In the genomic region with DNA sequence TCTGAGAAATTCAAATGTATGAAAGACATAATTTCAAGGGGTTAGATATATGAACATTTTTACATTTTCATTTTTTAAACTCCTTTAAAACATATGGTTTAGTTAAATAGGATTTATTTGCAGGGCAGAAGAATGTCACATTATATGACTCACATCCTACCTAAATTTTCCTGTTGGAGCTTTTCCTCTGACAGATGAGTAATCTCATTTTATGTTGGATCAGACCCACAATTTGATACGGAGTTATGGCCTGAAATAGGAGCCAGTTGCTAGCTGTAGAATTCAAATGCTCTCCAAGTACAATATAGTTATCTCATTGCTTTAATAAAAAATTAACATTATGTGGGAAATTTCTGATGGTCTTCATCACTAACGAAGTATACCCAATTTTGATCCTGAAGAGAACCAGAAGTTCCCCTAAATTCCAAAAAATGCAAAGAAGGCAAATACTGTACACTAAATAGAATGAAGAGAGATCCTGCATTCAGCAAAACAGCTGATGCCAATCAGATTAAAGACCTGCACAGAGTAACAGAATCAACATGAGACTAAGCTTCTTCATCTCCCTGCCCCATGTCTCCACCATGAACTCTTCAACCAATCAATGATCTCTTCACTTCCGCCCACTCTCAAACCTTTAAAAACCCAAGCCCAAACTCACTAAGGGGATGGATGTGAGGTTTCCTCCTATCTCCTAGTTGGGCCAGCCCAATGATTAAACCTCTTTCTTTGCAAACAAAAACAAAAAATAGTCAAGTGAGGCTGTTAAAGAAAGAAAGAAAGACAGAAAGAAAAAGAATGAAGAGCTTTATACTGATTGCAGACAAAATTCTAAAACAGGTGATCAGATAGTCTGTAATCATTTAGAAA, we compare ENCODE assay signal across 3 cellular contexts.
A peak's percentile ranks its signal among the peaks of the same experiment; 100 is the strongest.
TF ChIP-seq lines count a peak whose summit lies in the region.

No MANE protein-coding gene starts in this region.

TF ChIP-seq in GM23338, 12 proteins besides CTCF, POLR2A, EP300 and RAD21 (continues in another document):
- TF ChIP-seq, protein P1, sequence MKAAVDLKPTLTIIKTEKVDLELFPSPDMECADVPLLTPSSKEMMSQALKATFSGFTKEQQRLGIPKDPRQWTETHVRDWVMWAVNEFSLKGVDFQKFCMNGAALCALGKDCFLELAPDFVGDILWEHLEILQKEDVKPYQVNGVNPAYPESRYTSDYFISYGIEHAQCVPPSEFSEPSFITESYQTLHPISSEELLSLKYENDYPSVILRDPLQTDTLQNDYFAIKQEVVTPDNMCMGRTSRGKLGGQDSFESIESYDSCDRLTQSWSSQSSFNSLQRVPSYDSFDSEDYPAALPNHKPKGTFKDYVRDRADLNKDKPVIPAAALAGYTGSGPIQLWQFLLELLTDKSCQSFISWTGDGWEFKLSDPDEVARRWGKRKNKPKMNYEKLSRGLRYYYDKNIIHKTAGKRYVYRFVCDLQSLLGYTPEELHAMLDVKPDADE (IDR thresholded peaks at IDR 0.05): no peak
- TF ChIP-seq EZH2phosphoT487 (IDR thresholded peaks at IDR 0.05; ENCODE audit: unreplicated experiment): no peak
- no peak for TF ChIP-seq JUNB (IDR thresholded peaks at IDR 0.05; ENCODE audit: unreplicated experiment)

TF ChIP-seq in SK-N-SH, 30 proteins besides CTCF, POLR2A, EP300 and RAD21 (continues in another document):
- TF ChIP-seq, protein P2, sequence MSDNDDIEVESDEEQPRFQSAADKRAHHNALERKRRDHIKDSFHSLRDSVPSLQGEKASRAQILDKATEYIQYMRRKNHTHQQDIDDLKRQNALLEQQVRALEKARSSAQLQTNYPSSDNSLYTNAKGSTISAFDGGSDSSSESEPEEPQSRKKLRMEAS (IDR thresholded peaks at IDR 0.05; ENCODE audit: low read depth): no peak; the same call in 1 of the 2 replicates
- TF ChIP-seq, protein P3, sequence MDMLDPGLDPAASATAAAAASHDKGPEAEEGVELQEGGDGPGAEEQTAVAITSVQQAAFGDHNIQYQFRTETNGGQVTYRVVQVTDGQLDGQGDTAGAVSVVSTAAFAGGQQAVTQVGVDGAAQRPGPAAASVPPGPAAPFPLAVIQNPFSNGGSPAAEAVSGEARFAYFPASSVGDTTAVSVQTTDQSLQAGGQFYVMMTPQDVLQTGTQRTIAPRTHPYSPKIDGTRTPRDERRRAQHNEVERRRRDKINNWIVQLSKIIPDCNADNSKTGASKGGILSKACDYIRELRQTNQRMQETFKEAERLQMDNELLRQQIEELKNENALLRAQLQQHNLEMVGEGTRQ (IDR thresholded peaks at IDR 0.05; ENCODE audit: borderline replicate concordance, low read depth, low read length): no peak
- TF ChIP-seq FOXJ3 (CRISPR knock-in tag; IDR thresholded peaks at IDR 0.05) (no peak), GATA2 (CRISPR knock-in tag; IDR thresholded peaks at IDR 0.05) (no peak), TEAD4 (IDR thresholded peaks at IDR 0.05; ENCODE audit: borderline replicate concordance, insufficient read depth) (peak; percentile 93), RFX5 (IDR thresholded peaks at IDR 0.05; ENCODE audit: low read length) (no peak), YY1 (IDR thresholded peaks at IDR 0.05; ENCODE audit: low read depth) (peak; percentile 5; the same call in 1 of the 2 replicates), ELF1 (IDR thresholded peaks at IDR 0.05) (no peak), SIN3A (IDR thresholded peaks at IDR 0.05; ENCODE audit: borderline replicate concordance, low read depth, low read length) (0 out of 2 replicates have a peak, but pooled peaks have one; percentile 23), RXRA (IDR thresholded peaks at IDR 0.05; ENCODE audit: borderline replicate concordance, low read depth) (peak; percentile 50), NFIC (IDR thresholded peaks at IDR 0.05; ENCODE audit: borderline replicate concordance) (peak; percentile 92), GABPA (IDR thresholded peaks at IDR 0.05; ENCODE audit: low read depth) (no peak), MEF2A (IDR thresholded peaks at IDR 0.05; ENCODE audit: borderline replicate concordance, low read depth) (peak; percentile 64), NRF1 (IDR thresholded peaks at IDR 0.05; ENCODE audit: low read depth, low read length) (no peak), FOXM1 (IDR thresholded peaks at IDR 0.05; ENCODE audit: low read depth) (peak; percentile 90)
- TF ChIP-seq, protein P4, sequence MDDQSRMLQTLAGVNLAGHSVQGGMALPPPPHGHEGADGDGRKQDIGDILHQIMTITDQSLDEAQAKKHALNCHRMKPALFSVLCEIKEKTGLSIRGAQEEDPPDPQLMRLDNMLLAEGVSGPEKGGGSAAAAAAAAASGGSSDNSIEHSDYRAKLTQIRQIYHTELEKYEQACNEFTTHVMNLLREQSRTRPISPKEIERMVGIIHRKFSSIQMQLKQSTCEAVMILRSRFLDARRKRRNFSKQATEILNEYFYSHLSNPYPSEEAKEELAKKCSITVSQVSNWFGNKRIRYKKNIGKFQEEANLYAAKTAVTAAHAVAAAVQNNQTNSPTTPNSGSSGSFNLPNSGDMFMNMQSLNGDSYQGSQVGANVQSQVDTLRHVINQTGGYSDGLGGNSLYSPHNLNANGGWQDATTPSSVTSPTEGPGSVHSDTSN (IDR thresholded peaks at IDR 0.05): peak; percentile 94
- TF ChIP-seq, protein P5, sequence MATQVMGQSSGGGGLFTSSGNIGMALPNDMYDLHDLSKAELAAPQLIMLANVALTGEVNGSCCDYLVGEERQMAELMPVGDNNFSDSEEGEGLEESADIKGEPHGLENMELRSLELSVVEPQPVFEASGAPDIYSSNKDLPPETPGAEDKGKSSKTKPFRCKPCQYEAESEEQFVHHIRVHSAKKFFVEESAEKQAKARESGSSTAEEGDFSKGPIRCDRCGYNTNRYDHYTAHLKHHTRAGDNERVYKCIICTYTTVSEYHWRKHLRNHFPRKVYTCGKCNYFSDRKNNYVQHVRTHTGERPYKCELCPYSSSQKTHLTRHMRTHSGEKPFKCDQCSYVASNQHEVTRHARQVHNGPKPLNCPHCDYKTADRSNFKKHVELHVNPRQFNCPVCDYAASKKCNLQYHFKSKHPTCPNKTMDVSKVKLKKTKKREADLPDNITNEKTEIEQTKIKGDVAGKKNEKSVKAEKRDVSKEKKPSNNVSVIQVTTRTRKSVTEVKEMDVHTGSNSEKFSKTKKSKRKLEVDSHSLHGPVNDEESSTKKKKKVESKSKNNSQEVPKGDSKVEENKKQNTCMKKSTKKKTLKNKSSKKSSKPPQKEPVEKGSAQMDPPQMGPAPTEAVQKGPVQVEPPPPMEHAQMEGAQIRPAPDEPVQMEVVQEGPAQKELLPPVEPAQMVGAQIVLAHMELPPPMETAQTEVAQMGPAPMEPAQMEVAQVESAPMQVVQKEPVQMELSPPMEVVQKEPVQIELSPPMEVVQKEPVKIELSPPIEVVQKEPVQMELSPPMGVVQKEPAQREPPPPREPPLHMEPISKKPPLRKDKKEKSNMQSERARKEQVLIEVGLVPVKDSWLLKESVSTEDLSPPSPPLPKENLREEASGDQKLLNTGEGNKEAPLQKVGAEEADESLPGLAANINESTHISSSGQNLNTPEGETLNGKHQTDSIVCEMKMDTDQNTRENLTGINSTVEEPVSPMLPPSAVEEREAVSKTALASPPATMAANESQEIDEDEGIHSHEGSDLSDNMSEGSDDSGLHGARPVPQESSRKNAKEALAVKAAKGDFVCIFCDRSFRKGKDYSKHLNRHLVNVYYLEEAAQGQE (IDR thresholded peaks at IDR 0.05; ENCODE audit: low read depth, low read length): no peak; the same call in 1 of the 2 replicates
- TF ChIP-seq, protein P6, sequence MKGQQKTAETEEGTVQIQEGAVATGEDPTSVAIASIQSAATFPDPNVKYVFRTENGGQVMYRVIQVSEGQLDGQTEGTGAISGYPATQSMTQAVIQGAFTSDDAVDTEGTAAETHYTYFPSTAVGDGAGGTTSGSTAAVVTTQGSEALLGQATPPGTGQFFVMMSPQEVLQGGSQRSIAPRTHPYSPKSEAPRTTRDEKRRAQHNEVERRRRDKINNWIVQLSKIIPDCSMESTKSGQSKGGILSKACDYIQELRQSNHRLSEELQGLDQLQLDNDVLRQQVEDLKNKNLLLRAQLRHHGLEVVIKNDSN (IDR thresholded peaks at IDR 0.05; ENCODE audit: borderline replicate concordance, low read depth): no peak

TF ChIP-seq in WTC11, 78 proteins besides CTCF, POLR2A, EP300 and RAD21:
- TF ChIP-seq, protein P7, sequence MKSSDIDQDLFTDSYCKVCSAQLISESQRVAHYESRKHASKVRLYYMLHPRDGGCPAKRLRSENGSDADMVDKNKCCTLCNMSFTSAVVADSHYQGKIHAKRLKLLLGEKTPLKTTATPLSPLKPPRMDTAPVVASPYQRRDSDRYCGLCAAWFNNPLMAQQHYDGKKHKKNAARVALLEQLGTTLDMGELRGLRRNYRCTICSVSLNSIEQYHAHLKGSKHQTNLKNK (CRISPR knock-in tag; IDR thresholded peaks at IDR 0.05): no peak
- no peak for TF ChIP-seq KAT7 (CRISPR knock-in tag; IDR thresholded peaks at IDR 0.05; ENCODE audit: borderline replicate concordance)
- no peak for TF ChIP-seq TP53 (CRISPR knock-in tag; IDR thresholded peaks at IDR 0.05)
- TF ChIP-seq, protein P8, sequence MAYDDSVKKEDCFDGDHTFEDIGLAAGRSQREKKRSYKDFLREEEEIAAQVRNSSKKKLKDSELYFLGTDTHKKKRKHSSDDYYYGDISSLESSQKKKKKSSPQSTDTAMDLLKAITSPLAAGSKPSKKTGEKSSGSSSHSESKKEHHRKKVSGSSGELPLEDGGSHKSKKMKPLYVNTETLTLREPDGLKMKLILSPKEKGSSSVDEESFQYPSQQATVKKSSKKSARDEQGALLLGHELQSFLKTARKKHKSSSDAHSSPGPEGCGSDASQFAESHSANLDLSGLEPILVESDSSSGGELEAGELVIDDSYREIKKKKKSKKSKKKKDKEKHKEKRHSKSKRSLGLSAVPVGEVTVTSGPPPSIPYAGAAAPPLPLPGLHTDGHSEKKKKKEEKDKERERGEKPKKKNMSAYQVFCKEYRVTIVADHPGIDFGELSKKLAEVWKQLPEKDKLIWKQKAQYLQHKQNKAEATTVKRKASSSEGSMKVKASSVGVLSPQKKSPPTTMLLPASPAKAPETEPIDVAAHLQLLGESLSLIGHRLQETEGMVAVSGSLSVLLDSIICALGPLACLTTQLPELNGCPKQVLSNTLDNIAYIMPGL (CRISPR knock-in tag; IDR thresholded peaks at IDR 0.05): no peak
- TF ChIP-seq, protein P9, sequence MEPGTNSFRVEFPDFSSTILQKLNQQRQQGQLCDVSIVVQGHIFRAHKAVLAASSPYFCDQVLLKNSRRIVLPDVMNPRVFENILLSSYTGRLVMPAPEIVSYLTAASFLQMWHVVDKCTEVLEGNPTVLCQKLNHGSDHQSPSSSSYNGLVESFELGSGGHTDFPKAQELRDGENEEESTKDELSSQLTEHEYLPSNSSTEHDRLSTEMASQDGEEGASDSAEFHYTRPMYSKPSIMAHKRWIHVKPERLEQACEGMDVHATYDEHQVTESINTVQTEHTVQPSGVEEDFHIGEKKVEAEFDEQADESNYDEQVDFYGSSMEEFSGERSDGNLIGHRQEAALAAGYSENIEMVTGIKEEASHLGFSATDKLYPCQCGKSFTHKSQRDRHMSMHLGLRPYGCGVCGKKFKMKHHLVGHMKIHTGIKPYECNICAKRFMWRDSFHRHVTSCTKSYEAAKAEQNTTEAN (CRISPR knock-in tag; IDR thresholded peaks at IDR 0.05): no peak
- no peak for TF ChIP-seq ZNF232 (CRISPR knock-in tag; IDR thresholded peaks at IDR 0.05)
- no peak for TF ChIP-seq CREB1 (CRISPR knock-in tag; IDR thresholded peaks at IDR 0.05)
- TF ChIP-seq, protein P10, sequence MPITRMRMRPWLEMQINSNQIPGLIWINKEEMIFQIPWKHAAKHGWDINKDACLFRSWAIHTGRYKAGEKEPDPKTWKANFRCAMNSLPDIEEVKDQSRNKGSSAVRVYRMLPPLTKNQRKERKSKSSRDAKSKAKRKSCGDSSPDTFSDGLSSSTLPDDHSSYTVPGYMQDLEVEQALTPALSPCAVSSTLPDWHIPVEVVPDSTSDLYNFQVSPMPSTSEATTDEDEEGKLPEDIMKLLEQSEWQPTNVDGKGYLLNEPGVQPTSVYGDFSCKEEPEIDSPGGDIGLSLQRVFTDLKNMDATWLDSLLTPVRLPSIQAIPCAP (CRISPR knock-in tag; IDR thresholded peaks at IDR 0.05): no peak
- TF ChIP-seq, protein P11, sequence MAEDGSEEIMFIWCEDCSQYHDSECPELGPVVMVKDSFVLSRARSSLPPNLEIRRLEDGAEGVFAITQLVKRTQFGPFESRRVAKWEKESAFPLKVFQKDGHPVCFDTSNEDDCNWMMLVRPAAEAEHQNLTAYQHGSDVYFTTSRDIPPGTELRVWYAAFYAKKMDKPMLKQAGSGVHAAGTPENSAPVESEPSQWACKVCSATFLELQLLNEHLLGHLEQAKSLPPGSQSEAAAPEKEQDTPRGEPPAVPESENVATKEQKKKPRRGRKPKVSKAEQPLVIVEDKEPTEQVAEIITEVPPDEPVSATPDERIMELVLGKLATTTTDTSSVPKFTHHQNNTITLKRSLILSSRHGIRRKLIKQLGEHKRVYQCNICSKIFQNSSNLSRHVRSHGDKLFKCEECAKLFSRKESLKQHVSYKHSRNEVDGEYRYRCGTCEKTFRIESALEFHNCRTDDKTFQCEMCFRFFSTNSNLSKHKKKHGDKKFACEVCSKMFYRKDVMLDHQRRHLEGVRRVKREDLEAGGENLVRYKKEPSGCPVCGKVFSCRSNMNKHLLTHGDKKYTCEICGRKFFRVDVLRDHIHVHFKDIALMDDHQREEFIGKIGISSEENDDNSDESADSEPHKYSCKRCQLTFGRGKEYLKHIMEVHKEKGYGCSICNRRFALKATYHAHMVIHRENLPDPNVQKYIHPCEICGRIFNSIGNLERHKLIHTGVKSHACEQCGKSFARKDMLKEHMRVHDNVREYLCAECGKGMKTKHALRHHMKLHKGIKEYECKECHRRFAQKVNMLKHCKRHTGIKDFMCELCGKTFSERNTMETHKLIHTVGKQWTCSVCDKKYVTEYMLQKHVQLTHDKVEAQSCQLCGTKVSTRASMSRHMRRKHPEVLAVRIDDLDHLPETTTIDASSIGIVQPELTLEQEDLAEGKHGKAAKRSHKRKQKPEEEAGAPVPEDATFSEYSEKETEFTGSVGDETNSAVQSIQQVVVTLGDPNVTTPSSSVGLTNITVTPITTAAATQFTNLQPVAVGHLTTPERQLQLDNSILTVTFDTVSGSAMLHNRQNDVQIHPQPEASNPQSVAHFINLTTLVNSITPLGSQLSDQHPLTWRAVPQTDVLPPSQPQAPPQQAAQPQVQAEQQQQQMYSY (CRISPR knock-in tag; IDR thresholded peaks at IDR 0.05): no peak
